Comparison of ENCODE assay signal across 22 cellular contexts in the genomic region with DNA sequence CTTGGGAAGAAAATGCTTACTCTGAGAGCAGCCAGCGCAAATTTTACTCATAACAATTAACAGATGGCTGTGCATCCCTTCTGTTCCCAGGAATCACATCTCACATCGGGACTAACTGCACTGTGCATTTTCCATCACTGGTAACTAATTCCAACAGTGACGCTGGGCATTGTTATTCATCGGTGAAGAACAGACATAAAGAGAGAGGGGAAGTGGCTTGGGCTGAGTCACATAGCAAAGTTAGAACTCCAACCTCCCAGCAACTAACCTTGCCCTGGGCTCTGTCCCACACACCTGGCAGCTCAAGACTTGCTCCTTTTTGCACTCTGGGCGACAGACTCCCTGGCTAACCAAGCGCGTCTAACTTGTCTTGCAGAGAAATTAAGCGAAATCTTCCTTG. TPM values are rescaled to one million over a fixed set of nuclear protein-coding genes. Genes with fewer than 3 reads are reported as not detected.
DNase-seq lines count a peak whose midpoint lies in the region; ATAC-seq, FAIRE-seq and TF ChIP-seq lines count a peak whose summit lies in the region.
"Had no signal": no experiment of that assay in that cellular context is flagged by ENCODE, and none has a peak within 500 bp of the region (broad histone marks: within the 10 kb centered on the region; RNA-seq: fewer than 3 reads in every experiment).

No MANE protein-coding gene starts in this region.

- no peak overlapping the region for H3K27ac Mint-ChIP-seq in activated T-helper 17 cell treated with anti-CD3 and anti-CD28 coated beads, Interleukin-2, amount 50 U/mL, for 72 hours
- H3K27ac Mint-ChIP-seq: H9, HFFc6 had no signal

- H3K9me3 Mint-ChIP-seq in activated T-helper 17 cell treated with anti-CD3 and anti-CD28 coated beads, Interleukin-2, amount 50 U/mL, for 72 hours, result no peaks in the 10 kb centered on the region
- H3K9me3 Mint-ChIP-seq: HFFc6 had no signal

- peaks cover 0 to under 1% (median 0%) of the 10 kb centered on the region in 3 donors for H3K4me1 ChIP-seq in gastroesophageal sphincter

- H3K9me3 ChIP-seq in gastroesophageal sphincter, result no peaks in the 10 kb centered on the region

- H3K4me3 Mint-ChIP-seq in activated T-helper 17 cell treated with anti-CD3 and anti-CD28 coated beads, Interleukin-2, amount 50 U/mL, for 72 hours, result no peak overlapping the region
- H3K4me3 Mint-ChIP-seq: CD8-positive, alpha-beta memory T cell; H9; HFFc6 had no signal

- DNase-seq in NCI-H524 (lab: John Stamatoyannopoulos, UW) (peak; percentile 18 to 37), NCI-H524 treated with DMSO at 0.1 percent for 48 hours (lab: John Stamatoyannopoulos, UW) (no peak), HT1080 (ENCODE audit: low read depth) (peak; percentile 29), kidney tubule cell (ENCODE audit: low spot score) (peak; percentile 65), cerebellum (ENCODE audit: low spot score) (no peak), GM12891 (ENCODE audit: insufficient read length, low spot score) (no peak)
- DNase-seq: 8988T; CD8-positive, alpha-beta memory T cell; EL; H9; HFFc6; MV-4-11; NCI-H1105 treated with DMSO at 0.1 percent for 48 hours; NCI-H446 treated with DMSO at 0.1 percent for 48 hours; NCI-H748 treated with DMSO at 0.1 percent for 48 hours had no signal

- no peaks in the 10 kb centered on the region for H3K27me3 ChIP-seq in gastroesophageal sphincter

- FAIRE-seq in GM12891 (lab: Jason Lieb, UNC), result no peak
- FAIRE-seq: HepG2, K562 had no signal

- 78% methylated on average over 5 to 6 of the region's 8 CpGs for WGBS in gastroesophageal sphincter (ENCODE audit: low coverage in 1 of 2), 2 donors

- no peaks in the 10 kb centered on the region for H3K36me3 Mint-ChIP-seq in activated T-helper 17 cell treated with anti-CD3 and anti-CD28 coated beads, Interleukin-2, amount 50 U/mL, for 72 hours (ENCODE audit: low read depth)
- H3K36me3 Mint-ChIP-seq: CD8-positive, alpha-beta memory T cell had no signal

- TF ChIP-seq CTCF in gastroesophageal sphincter (IDR thresholded peaks at IDR 0.05), result no peak

- no peak for TF ChIP-seq POLR2A in gastroesophageal sphincter (IDR thresholded peaks at IDR 0.05)
- TF ChIP-seq POLR2A in GM12891 (IDR thresholded peaks at IDR 0.05; ENCODE audit: low read depth, low read length), result no peak

- no peaks in the 10 kb centered on the region for H3K36me3 ChIP-seq in gastroesophageal sphincter

- no peak overlapping the region for H3K27ac ChIP-seq in gastroesophageal sphincter
- H3K27ac ChIP-seq: C4-2B had no signal

- H3K4me3 ChIP-seq in gastroesophageal sphincter, result no peak overlapping the region
- H3K4me3 ChIP-seq: K562 had no signal

- H3K4me1 Mint-ChIP-seq in activated T-helper 17 cell treated with anti-CD3 and anti-CD28 coated beads, Interleukin-2, amount 50 U/mL, for 72 hours, result no peaks in the 10 kb centered on the region
- H3K4me1 Mint-ChIP-seq: CD8-positive, alpha-beta memory T cell had no signal

- peaks cover 5% of the 10 kb centered on the region for H3K27me3 Mint-ChIP-seq in activated T-helper 17 cell treated with anti-CD3 and anti-CD28 coated beads, Interleukin-2, amount 50 U/mL, for 72 hours

- ATAC-seq in activated T-helper 17 cell treated with anti-CD3 and anti-CD28 coated beads, Interleukin-2, amount 50 U/mL, for 72 hours (replicated peaks), result peak; percentile 43
- no peak for ATAC-seq in gastroesophageal sphincter
- ATAC-seq: HepG2, K562, Panc1, SK-N-SH treated with all-trans-retinoic acid at 6 μM for 48 hours had no signal

- TF ChIP-seq EP300 in gastroesophageal sphincter (IDR thresholded peaks at IDR 0.05), result no peak

TF ChIP-seq in GM12891, 5 proteins besides CTCF, POLR2A, EP300 and RAD21:
- TF ChIP-seq PAX5 (IDR thresholded peaks at IDR 0.05; ENCODE audit: insufficient read depth, low read length, severe bottlenecking) (no peak), SPI1 (IDR thresholded peaks at IDR 0.05; ENCODE audit: low read depth, low read length) (no peak), TAF1 (IDR thresholded peaks at IDR 0.05; ENCODE audit: low read depth, low read length) (no peak), POU2F2 (IDR thresholded peaks at IDR 0.05; ENCODE audit: low read depth, low read length) (no peak), POLR2AphosphoS5 (IDR thresholded peaks at IDR 0.05; ENCODE audit: low read depth, low read length) (no peak)

RNA-seq across cellular contexts. Expression of gene LONRF3, which starts 6.4 kb away (rescaled TPM):
- total RNA-seq in HT1080 (2014; rRNA removed; shearing (Covaris generic)), result 0.77 TPM in 1 of 2 replicates, not detected in the other
- 0.03 and 0.11 TPM in 2 replicates for polyA plus RNA-seq in HT1080 (2015; cell fraction: cytosol; rRNA removed)
- polyA plus RNA-seq in HT1080 (2015; cell fraction: nucleus; rRNA removed), result not detected in 2 replicates
- 1 to 10 TPM; 3.7 to 7.6 TPM for total RNA-seq in activated T-helper 17 cell treated with anti-CD3 and anti-CD28 coated beads, Interleukin-2, amount 50 U/mL, for 72 hours
- total RNA-seq in cerebellum, result 3.3 TPM
- 10 to 100 TPM; 15.4 to 24.1 (median 17.7) TPM for total RNA-seq in gastroesophageal sphincter
- 0.05 TPM for polyA plus RNA-seq in GM12891 (2012; ENCODE audit: low read depth, missing spikeins)
- total RNA-seq: HFFc6 had no signal

Comparison
In these comparisons a context has a peak if more than half of its experiments do, and no peak if none do; other contexts are left out.
1. DNase-seq: peak in NCI-H524 (2 of 2), HT1080 (single experiment) and kidney tubule cell (single experiment); none in NCI-H524 treated with DMSO at 0.1 percent for 48 hours (single experiment), cerebellum (single experiment) and GM12891 (single experiment).